ENCODE assay signal across 8 cellular contexts in the genomic region with DNA sequence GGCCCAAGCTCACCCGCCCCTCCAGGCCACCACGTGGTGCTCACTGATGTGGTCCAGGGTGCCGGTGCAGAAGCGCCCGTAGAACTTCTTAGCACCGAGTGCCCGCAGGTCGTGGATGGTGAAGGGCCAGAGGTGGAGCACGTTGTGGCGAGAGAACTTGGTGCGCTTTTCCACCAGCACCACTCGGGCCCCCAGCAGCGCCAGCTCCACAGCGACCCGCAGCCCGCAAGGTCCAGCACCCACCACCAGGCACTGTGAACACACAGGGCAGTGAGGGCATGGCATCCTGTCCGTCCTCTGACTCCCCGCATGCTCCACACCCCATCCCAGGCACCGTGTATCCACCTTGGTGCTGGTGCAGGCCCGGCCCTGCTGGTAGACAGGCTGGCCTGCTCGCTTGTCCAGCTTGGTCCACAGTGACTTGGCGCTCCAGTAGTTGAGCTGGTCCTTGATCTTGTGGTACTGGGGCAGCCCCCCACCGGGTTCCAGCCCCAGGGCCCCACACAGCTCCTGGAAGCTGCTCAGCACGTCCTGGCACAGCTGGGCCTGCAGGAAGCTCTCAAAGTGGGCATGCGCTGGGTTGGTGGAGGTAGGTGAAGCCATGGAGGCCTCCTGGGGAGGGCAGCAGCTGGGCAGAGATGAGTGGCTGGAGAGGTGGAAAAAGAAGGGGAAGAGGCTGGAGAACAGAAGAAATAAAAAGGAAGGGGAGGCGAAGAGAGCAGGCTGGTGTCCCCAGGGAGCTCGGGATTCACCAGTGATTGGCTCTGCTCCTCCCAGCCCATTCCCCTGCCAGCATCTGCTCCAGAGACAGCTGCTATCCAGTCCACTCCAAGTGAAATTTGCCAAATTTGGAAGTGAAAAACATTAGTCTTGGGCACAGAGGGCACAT. TPM values are rescaled to one million over a fixed set of nuclear protein-coding genes. Genes with fewer than 3 reads are reported as not detected.
DNase-seq lines count a peak whose midpoint lies in the region; ATAC-seq, FAIRE-seq and TF ChIP-seq lines count a peak whose summit lies in the region.

No MANE protein-coding gene starts in this region.

- no peak for DNase-seq in AG04450 (ENCODE audit: low read depth, low spot score)
- DNase-seq in activated T-helper 1 cell treated with anti-CD3 and anti-CD28 coated beads, Interleukin-12 subunit alpha, Interleukin-12 subunit beta, Interleukin-2, Interleukin-4 antibody, amounts not matched to agents 30 ng/mL and 10 ng/mL and 1 ng/mL, durations not matched to agents 14 hours and 24 hours and 36 hours (ENCODE audit: low spot score), result no peak
- DNase-seq in kidney, result peak; percentile 78
- DNase-seq in effector CD4-positive, alpha-beta T cell, result no peak
- DNase-seq in HuH-7 (ENCODE audit: low spot score), result no peak

- peaks cover 57% of the 10 kb centered on the region for H3K4me1 Mint-ChIP-seq in activated T-helper 1 cell treated with anti-CD3 and anti-CD28 coated beads, Interleukin-12 subunit alpha, Interleukin-12 subunit beta, Interleukin-2, Interleukin-4 antibody, amounts not matched to agents 30 ng/mL and 10 ng/mL and 1 ng/mL, durations not matched to agents 14 hours and 24 hours and 36 hours (ENCODE audit: low read depth)

- H3K36me3 Mint-ChIP-seq in activated T-helper 1 cell treated with anti-CD3 and anti-CD28 coated beads, Interleukin-12 subunit alpha, Interleukin-12 subunit beta, Interleukin-2, Interleukin-4 antibody, amounts not matched to agents 30 ng/mL and 10 ng/mL and 1 ng/mL, durations not matched to agents 14 hours and 24 hours and 36 hours (ENCODE audit: low read depth), result peaks cover 30% of the 10 kb centered on the region

- TF ChIP-seq CTCF in AG04450 (IDR thresholded peaks at IDR 0.05; ENCODE audit: low read depth, low read length), result no peak
- TF ChIP-seq CTCF in HEK293 (tag by site-specific recombination; IDR thresholded peaks at IDR 0.05), result no peak
- TF ChIP-seq CTCF in kidney (IDR thresholded peaks at IDR 0.05; ENCODE audit: borderline replicate concordance, extremely low read depth, insufficient read depth), result no peak

- intact Hi-C loops in activated T-helper 1 cell treated with anti-CD3 and anti-CD28 coated beads, Interleukin-12 subunit alpha, Interleukin-12 subunit beta, Interleukin-2, Interleukin-4 antibody, amounts not matched to agents 30 ng/mL and 10 ng/mL and 1 ng/mL, durations not matched to agents 14 hours and 24 hours and 36 hours (cut with micrococcal nuclease), result loop anchor here (2.0 to 10.0 kb wide), 4 partner anchors 81 to 731 kb away; a partner anchor contains a TSS
- intact Hi-C loops in kidney (cut with DNase I), result no loop called here

- POLR2A ChIA-PET in AG04450 (lab: Yijun Ruan, JAX), result interaction anchor here (0.6 kb wide), 1 partner anchor 11 kb away, joined by 4 read pairs; no protein-coding TSS in a partner anchor
- POLR2A ChIA-PET in HEK293 (lab: Yijun Ruan, JAX), result interaction anchor here (1.3 to 5.2 kb wide), 4 partner anchors 9 to 71 kb away, joined by 3 to 39 read pairs (median 8); a partner anchor contains a TSS

- H3K27ac ChIP-seq in AG04450 (ENCODE audit: low read depth, low read length) (no peak overlapping the region), HEK293 (ENCODE audit: extremely low read depth, low read depth, low read length) (no peak overlapping the region), kidney (ENCODE audit: low read depth in 2 of 2, low read length in 2 of 2) (peak overlapping the region in 1 of 2 donors; percentile 3)

- H3K4me3 Mint-ChIP-seq in activated T-helper 1 cell treated with anti-CD3 and anti-CD28 coated beads, Interleukin-12 subunit alpha, Interleukin-12 subunit beta, Interleukin-2, Interleukin-4 antibody, amounts not matched to agents 30 ng/mL and 10 ng/mL and 1 ng/mL, durations not matched to agents 14 hours and 24 hours and 36 hours, result peak overlapping the region; percentile 97

- H3K4me3 ChIP-seq in AG04450 (ENCODE audit: low read depth, low read length), result peak overlapping the region; percentile 91
- H3K4me3 ChIP-seq in HEK293 (ENCODE audit: low read depth, low read length), result no peak overlapping the region
- no peak overlapping the region for H3K4me3 ChIP-seq in kidney (ENCODE audit: low read length in 2 of 2)

- no peak for FAIRE-seq in kidney (lab: Jason Lieb, UNC)

- ATAC-seq in GM18909 (IDR thresholded peaks at IDR 0.05; ENCODE audit: poor library complexity, unreplicated experiment) (no peak), GM19467 (IDR thresholded peaks at IDR 0.05; ENCODE audit: unreplicated experiment) (no peak)

- no peaks in the 10 kb centered on the region for H3K4me1 ChIP-seq in HEK293 (ENCODE audit: control insufficient read depth, insufficient read depth, low read length)
- H3K4me1 ChIP-seq in kidney (ENCODE audit: control insufficient read depth in 1 of 2, insufficient read depth in 1 of 2, low read depth in 1 of 2, low read length in 2 of 2), result peaks cover 11 to 15% of the 10 kb centered on the region in 2 donors

- H3K27ac Mint-ChIP-seq in activated T-helper 1 cell treated with anti-CD3 and anti-CD28 coated beads, Interleukin-12 subunit alpha, Interleukin-12 subunit beta, Interleukin-2, Interleukin-4 antibody, amounts not matched to agents 30 ng/mL and 10 ng/mL and 1 ng/mL, durations not matched to agents 14 hours and 24 hours and 36 hours, result peak overlapping the region; percentile 95

- peaks cover 0 to 27% of the 10 kb centered on the region in 2 experiments; a peak in 1 of 3 replicates for H3K36me3 ChIP-seq in HEK293 (ENCODE audit: control insufficient read depth in 2 of 2, insufficient read depth in 1 of 2, low read length in 2 of 2)
- H3K36me3 ChIP-seq in kidney (ENCODE audit: control insufficient read depth in 1 of 2, insufficient read depth in 2 of 2, low read length in 2 of 2), result peaks cover 2 to 3% of the 10 kb centered on the region in 2 donors

- H3K27me3 ChIP-seq in AG04450 (ENCODE audit: control insufficient read depth, insufficient read depth, low read length), result no peaks in the 10 kb centered on the region

- H3K9me3 ChIP-seq in AG04450 (ENCODE audit: control insufficient read depth, insufficient read depth, low read length), result no peaks in the 10 kb centered on the region; the same call in 1 of the 2 replicates
- no peaks in the 10 kb centered on the region for H3K9me3 ChIP-seq in HEK293 (ENCODE audit: control insufficient read depth, insufficient read depth, low read depth, low read length)
- no peaks in the 10 kb centered on the region for H3K9me3 ChIP-seq in kidney (ENCODE audit: control insufficient read depth in 1 of 2, low read length in 2 of 2)

- H3K9me3 Mint-ChIP-seq in activated T-helper 1 cell treated with anti-CD3 and anti-CD28 coated beads, Interleukin-12 subunit alpha, Interleukin-12 subunit beta, Interleukin-2, Interleukin-4 antibody, amounts not matched to agents 30 ng/mL and 10 ng/mL and 1 ng/mL, durations not matched to agents 14 hours and 24 hours and 36 hours, result no peaks in the 10 kb centered on the region

- H3K27me3 Mint-ChIP-seq in activated T-helper 1 cell treated with anti-CD3 and anti-CD28 coated beads, Interleukin-12 subunit alpha, Interleukin-12 subunit beta, Interleukin-2, Interleukin-4 antibody, amounts not matched to agents 30 ng/mL and 10 ng/mL and 1 ng/mL, durations not matched to agents 14 hours and 24 hours and 36 hours (ENCODE audit: insufficient read depth), result no peaks in the 10 kb centered on the region

- H3K9ac ChIP-seq in kidney (ENCODE audit: low read length in 2 of 2), result no peak overlapping the region

- CTCF ChIA-PET in AG04450 (lab: Charles Lee) (no interaction called here), HEK293 (lab: Yijun Ruan, JAX) (interaction anchor here (1.8 to 3.3 kb wide), 2 partner anchors 12 to 71 kb away, joined by 4 to 21 read pairs; a partner anchor contains a TSS)

TF ChIP-seq in HEK293, 187 proteins besides CTCF, POLR2A, EP300 and RAD21:
- 0 out of 2 replicates have a peak, but pooled peaks have one; percentile 30 for TF ChIP-seq GLIS2 (tag by site-specific recombination; IDR thresholded peaks at IDR 0.05)
- peak; percentile 73 for TF ChIP-seq ZIC2 (tag by site-specific recombination; IDR thresholded peaks at IDR 0.05)
- 0 out of 2 replicates have a peak, but pooled peaks have one; percentile 1 for TF ChIP-seq ZNF600 (tag by site-specific recombination; IDR thresholded peaks at IDR 0.05)
- no peak for TF ChIP-seq ZBTB1 (tag by site-specific recombination; IDR thresholded peaks at IDR 0.05)

RNA-seq across cellular contexts. Expression of a gene that starts 1.7 kb away (rescaled TPM):
- polyA plus RNA-seq in AG04450 (2011; rRNA removed) (40.9 and 48.1 TPM in 2 replicates), kidney (ENCODE audit: insufficient read depth, low read depth, low replicate concordance) (13.7 TPM)
- polyA minus RNA-seq in AG04450 (2011; rRNA and poly(A)+ RNA removed), result 47.5 and 60.9 TPM in 2 replicates
- total RNA-seq in activated T-helper 1 cell treated with anti-CD3 and anti-CD28 coated beads, Interleukin-12 subunit alpha, Interleukin-12 subunit beta, Interleukin-2, Interleukin-4 antibody, amounts not matched to agents 30 ng/mL and 10 ng/mL and 1 ng/mL, durations not matched to agents 14 hours and 24 hours and 36 hours, result 40.8 and 47.1 TPM in 2 replicates
- 38.7 TPM for total RNA-seq in kidney

RNA-seq across cellular contexts. Expression of a gene that starts 13.3 kb away (rescaled TPM):
- polyA plus RNA-seq in AG04450 (2011; rRNA removed) (4.5 and 5.4 TPM in 2 replicates), kidney (ENCODE audit: insufficient read depth, low read depth, low replicate concordance) (14.7 TPM)
- 11.4 and 13.4 TPM in 2 replicates for polyA minus RNA-seq in AG04450 (2011; rRNA and poly(A)+ RNA removed)
- total RNA-seq in activated T-helper 1 cell treated with anti-CD3 and anti-CD28 coated beads, Interleukin-12 subunit alpha, Interleukin-12 subunit beta, Interleukin-2, Interleukin-4 antibody, amounts not matched to agents 30 ng/mL and 10 ng/mL and 1 ng/mL, durations not matched to agents 14 hours and 24 hours and 36 hours, result 18.5 and 19.1 TPM in 2 replicates
- total RNA-seq in kidney, result 17.4 TPM

RNA-seq across cellular contexts. Expression of a gene that starts 13.4 kb away (rescaled TPM):
- polyA plus RNA-seq in AG04450 (2011; rRNA removed) (0.71 and 0.83 TPM in 2 replicates), kidney (ENCODE audit: insufficient read depth, low read depth, low replicate concordance) (6.0 TPM)
- polyA minus RNA-seq in AG04450 (2011; rRNA and poly(A)+ RNA removed), result not detected in 2 replicates
- 0.13 and 0.29 TPM in 2 replicates for total RNA-seq in activated T-helper 1 cell treated with anti-CD3 and anti-CD28 coated beads, Interleukin-12 subunit alpha, Interleukin-12 subunit beta, Interleukin-2, Interleukin-4 antibody, amounts not matched to agents 30 ng/mL and 10 ng/mL and 1 ng/mL, durations not matched to agents 14 hours and 24 hours and 36 hours
- 8.4 TPM for total RNA-seq in kidney

RNA-seq across cellular contexts. Expression of a gene that starts 29.2 kb away (rescaled TPM):
- 3.6 and 4.4 TPM in 2 replicates for polyA plus RNA-seq in AG04450 (2011; rRNA removed)
- polyA minus RNA-seq in AG04450 (2011; rRNA and poly(A)+ RNA removed), result 6.1 and 6.6 TPM in 2 replicates
- 19.5 and 20.8 TPM in 2 replicates for total RNA-seq in activated T-helper 1 cell treated with anti-CD3 and anti-CD28 coated beads, Interleukin-12 subunit alpha, Interleukin-12 subunit beta, Interleukin-2, Interleukin-4 antibody, amounts not matched to agents 30 ng/mL and 10 ng/mL and 1 ng/mL, durations not matched to agents 14 hours and 24 hours and 36 hours
- 12.0 TPM for total RNA-seq in kidney
- 3.1 TPM for polyA plus RNA-seq in kidney (ENCODE audit: insufficient read depth, low read depth, low replicate concordance)
